In the genomic region with DNA sequence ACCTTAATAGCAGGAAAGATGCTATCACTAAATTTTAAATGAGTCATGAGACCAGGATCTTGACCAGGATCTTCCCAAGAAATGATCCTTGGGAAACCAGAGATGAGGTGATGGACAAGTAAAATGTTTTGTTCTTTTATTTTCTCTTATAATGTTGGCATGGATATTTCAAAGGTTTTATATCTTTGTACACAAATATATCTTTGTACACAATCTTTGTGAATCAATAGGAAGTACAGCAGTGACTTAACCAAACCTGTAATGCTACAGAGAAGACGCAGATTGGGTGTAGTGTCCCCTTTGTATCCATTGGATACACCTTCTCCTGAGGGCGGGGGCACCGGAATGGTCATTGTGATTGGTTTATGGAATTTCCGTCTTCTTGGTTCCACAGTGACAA, we compare ENCODE assay signal across 2 cellular contexts.
TF ChIP-seq lines count a peak whose summit lies in the region.

No MANE protein-coding gene starts in this region.

TF ChIP-seq in GM12878, 131 proteins besides CTCF, POLR2A, EP300 and RAD21:
- TF ChIP-seq ZNF687 (IDR thresholded peaks at IDR 0.05): no peak
- TF ChIP-seq KDM1A (IDR thresholded peaks at IDR 0.05; ENCODE audit: borderline replicate concordance): no peak
- TF ChIP-seq ATF2 (IDR thresholded peaks at IDR 0.05; ENCODE audit: low read length): no peak
- no peak for TF ChIP-seq PKNOX1 (IDR thresholded peaks at IDR 0.05)
- TF ChIP-seq, protein P1, sequence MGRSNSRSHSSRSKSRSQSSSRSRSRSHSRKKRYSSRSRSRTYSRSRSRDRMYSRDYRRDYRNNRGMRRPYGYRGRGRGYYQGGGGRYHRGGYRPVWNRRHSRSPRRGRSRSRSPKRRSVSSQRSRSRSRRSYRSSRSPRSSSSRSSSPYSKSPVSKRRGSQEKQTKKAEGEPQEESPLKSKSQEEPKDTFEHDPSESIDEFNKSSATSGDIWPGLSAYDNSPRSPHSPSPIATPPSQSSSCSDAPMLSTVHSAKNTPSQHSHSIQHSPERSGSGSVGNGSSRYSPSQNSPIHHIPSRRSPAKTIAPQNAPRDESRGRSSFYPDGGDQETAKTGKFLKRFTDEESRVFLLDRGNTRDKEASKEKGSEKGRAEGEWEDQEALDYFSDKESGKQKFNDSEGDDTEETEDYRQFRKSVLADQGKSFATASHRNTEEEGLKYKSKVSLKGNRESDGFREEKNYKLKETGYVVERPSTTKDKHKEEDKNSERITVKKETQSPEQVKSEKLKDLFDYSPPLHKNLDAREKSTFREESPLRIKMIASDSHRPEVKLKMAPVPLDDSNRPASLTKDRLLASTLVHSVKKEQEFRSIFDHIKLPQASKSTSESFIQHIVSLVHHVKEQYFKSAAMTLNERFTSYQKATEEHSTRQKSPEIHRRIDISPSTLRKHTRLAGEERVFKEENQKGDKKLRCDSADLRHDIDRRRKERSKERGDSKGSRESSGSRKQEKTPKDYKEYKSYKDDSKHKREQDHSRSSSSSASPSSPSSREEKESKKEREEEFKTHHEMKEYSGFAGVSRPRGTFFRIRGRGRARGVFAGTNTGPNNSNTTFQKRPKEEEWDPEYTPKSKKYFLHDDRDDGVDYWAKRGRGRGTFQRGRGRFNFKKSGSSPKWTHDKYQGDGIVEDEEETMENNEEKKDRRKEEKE (IDR thresholded peaks at IDR 0.05): no peak
- TF ChIP-seq ZNF384 (IDR thresholded peaks at IDR 0.05; ENCODE audit: borderline replicate concordance, low read depth, low read length): no peak
TF ChIP-seq in GM12878: peak in this region for 0.

TF ChIP-seq in HepG2, 621 proteins besides CTCF, POLR2A, EP300 and RAD21:
- TF ChIP-seq, protein P2, sequence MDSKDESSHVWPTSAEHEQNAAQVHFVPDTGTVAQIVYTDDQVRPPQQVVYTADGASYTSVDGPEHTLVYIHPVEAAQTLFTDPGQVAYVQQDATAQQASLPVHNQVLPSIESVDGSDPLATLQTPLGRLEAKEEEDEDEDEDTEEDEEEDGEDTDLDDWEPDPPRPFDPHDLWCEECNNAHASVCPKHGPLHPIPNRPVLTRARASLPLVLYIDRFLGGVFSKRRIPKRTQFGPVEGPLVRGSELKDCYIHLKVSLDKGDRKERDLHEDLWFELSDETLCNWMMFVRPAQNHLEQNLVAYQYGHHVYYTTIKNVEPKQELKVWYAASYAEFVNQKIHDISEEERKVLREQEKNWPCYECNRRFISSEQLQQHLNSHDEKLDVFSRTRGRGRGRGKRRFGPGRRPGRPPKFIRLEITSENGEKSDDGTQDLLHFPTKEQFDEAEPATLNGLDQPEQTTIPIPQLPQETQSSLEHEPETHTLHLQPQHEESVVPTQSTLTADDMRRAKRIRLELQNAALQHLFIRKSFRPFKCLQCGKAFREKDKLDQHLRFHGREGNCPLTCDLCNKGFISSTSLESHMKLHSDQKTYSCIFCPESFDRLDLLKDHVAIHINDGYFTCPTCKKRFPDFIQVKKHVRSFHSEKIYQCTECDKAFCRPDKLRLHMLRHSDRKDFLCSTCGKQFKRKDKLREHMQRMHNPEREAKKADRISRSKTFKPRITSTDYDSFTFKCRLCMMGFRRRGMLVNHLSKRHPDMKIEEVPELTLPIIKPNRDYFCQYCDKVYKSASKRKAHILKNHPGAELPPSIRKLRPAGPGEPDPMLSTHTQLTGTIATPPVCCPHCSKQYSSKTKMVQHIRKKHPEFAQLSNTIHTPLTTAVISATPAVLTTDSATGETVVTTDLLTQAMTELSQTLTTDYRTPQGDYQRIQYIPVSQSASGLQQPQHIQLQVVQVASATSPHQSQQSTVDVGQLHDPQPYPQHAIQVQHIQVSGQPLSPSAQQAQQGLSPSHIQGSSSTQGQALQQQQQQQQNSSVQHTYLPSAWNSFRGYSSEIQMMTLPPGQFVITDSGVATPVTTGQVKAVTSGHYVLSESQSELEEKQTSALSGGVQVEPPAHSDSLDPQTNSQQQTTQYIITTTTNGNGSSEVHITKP (CRISPR knock-in tag; IDR thresholded peaks at IDR 0.05; ENCODE audit: low read depth): no peak
- TF ChIP-seq PRPF4 (IDR thresholded peaks at IDR 0.05; ENCODE audit: low read depth, low read length, poor library complexity, severe bottlenecking) (no peak), ZNF224 (CRISPR knock-in tag; IDR thresholded peaks at IDR 0.05) (no peak), ZNF343 (CRISPR knock-in tag; IDR thresholded peaks at IDR 0.05) (no peak), TOE1 (CRISPR knock-in tag; IDR thresholded peaks at IDR 0.05) (no peak), ZNF232 (CRISPR knock-in tag; IDR thresholded peaks at IDR 0.05; ENCODE audit: borderline replicate concordance) (no peak), U2AF1 (optimal IDR thresholded peaks at IDR 0.05; ENCODE audit: low read depth, low read length) (no peak), ZSCAN12 (CRISPR knock-in tag; IDR thresholded peaks at IDR 0.05) (no peak), CSRNP1 (CRISPR knock-in tag; IDR thresholded peaks at IDR 0.05) (no peak), ZNF34 (CRISPR knock-in tag; IDR thresholded peaks at IDR 0.05; ENCODE audit: borderline replicate concordance) (no peak)
- TF ChIP-seq, protein P3, sequence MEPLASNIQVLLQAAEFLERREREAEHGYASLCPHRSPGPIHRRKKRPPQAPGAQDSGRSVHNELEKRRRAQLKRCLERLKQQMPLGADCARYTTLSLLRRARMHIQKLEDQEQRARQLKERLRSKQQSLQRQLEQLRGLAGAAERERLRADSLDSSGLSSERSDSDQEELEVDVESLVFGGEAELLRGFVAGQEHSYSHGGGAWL (CRISPR knock-in tag; IDR thresholded peaks at IDR 0.05): no peak
